In genomic region chr4:10173754-10174749, GRCh38 we compare ENCODE assay signal across 9 cellular contexts. TPM values are rescaled to one million over a fixed set of nuclear protein-coding genes. Genes with fewer than 3 reads are reported as not detected.
DNase-seq lines count a peak whose midpoint lies in the region.
"Had no signal": no experiment of that assay in that cellular context is flagged by ENCODE, and none has a peak within 500 bp of the region (broad histone marks: within the 10 kb centered on the region; RNA-seq: fewer than 3 reads in every experiment).

No MANE protein-coding gene starts in this region.

- no peak overlapping the region for H2BK5ac ChIP-seq in mesenchymal stem cell (ENCODE audit: low read depth, low read length, poor library complexity, severe bottlenecking)

- H2AK5ac ChIP-seq in mesenchymal stem cell (ENCODE audit: low read length, severe bottlenecking) = no peak overlapping the region

- H3K4ac ChIP-seq in mesenchymal stem cell (ENCODE audit: low read depth in 1 of 2, low read length in 2 of 2) = no peak overlapping the region

- no peak overlapping the region for H2BK15ac ChIP-seq in mesenchymal stem cell (ENCODE audit: low read depth, poor library complexity, severe bottlenecking)

- H3K23ac ChIP-seq in mesenchymal stem cell (ENCODE audit: low read length in 2 of 2) = no peak overlapping the region

- no peak overlapping the region for H3K14ac ChIP-seq in mesenchymal stem cell (ENCODE audit: low read length in 2 of 2)

- H4K91ac ChIP-seq in mesenchymal stem cell (ENCODE audit: low read length) = no peak overlapping the region

- no peak overlapping the region for H4K8ac ChIP-seq in mesenchymal stem cell (ENCODE audit: low read length)

- H3K27ac ChIP-seq in mesenchymal stem cell (ENCODE audit: low read length, poor library complexity, severe bottlenecking) (no peak overlapping the region), thymus (ENCODE audit: low read depth) (peak overlapping the region; percentile 53)
- H3K27ac ChIP-seq in effector memory CD4-positive, alpha-beta T cell (ENCODE audit: insufficient read depth, low read length, poor library complexity, severe bottlenecking) = no peak overlapping the region

- WGBS in mesenchymal stem cell = 52% methylated on average over 9 of the region's 10 CpGs
- WGBS in thymus = 95% methylated on average over 10 of the region's 10 CpGs

- H2BK12ac ChIP-seq in mesenchymal stem cell (ENCODE audit: low read length in 2 of 2) = no peak overlapping the region

- H2AFZ ChIP-seq in mesenchymal stem cell (ENCODE audit: low read depth, low read length) = no peak overlapping the region

- H3K18ac ChIP-seq in mesenchymal stem cell (ENCODE audit: low read depth in 1 of 2, low read length in 2 of 2) = no peak overlapping the region

- no peaks in the 10 kb centered on the region for H3K36me3 ChIP-seq in mesenchymal stem cell (ENCODE audit: control insufficient read depth in 1 of 2, insufficient read depth in 2 of 2, low read depth in 1 of 2, low read length in 2 of 2)
- H3K36me3 ChIP-seq in thymus (ENCODE audit: control insufficient read depth, insufficient read depth) = no peaks in the 10 kb centered on the region
- no peaks in the 10 kb centered on the region for H3K36me3 ChIP-seq in effector memory CD4-positive, alpha-beta T cell (ENCODE audit: control insufficient read depth, insufficient read depth, low read length)

- peak overlapping the region; percentile 64 for H3K9ac ChIP-seq in mesenchymal stem cell (ENCODE audit: low read length)

- no peaks in the 10 kb centered on the region for H3K9me3 ChIP-seq in mesenchymal stem cell (ENCODE audit: control insufficient read depth, low read length)
- H3K9me3 ChIP-seq in thymus (ENCODE audit: control insufficient read depth) = no peaks in the 10 kb centered on the region
- no peaks in the 10 kb centered on the region for H3K9me3 ChIP-seq in effector memory CD4-positive, alpha-beta T cell (ENCODE audit: control insufficient read depth, low read length)

- no peaks in the 10 kb centered on the region for H3K4me1 ChIP-seq in mesenchymal stem cell (ENCODE audit: control insufficient read depth, insufficient read depth, low read depth, low read length)
- no peaks in the 10 kb centered on the region for H3K4me1 ChIP-seq in thymus (ENCODE audit: control insufficient read depth, insufficient read depth, low read length)
- no peaks in the 10 kb centered on the region for H3K4me1 ChIP-seq in effector memory CD4-positive, alpha-beta T cell (ENCODE audit: control insufficient read depth, insufficient read depth, low read length, poor library complexity, severe bottlenecking)

- no peaks in the 10 kb centered on the region for H3K79me1 ChIP-seq in mesenchymal stem cell (replicated peaks; ENCODE audit: low read length, poor library complexity, severe bottlenecking)

- no peak overlapping the region for H3K4me2 ChIP-seq in mesenchymal stem cell (ENCODE audit: low read length, poor library complexity, severe bottlenecking)

- DNase-seq in NCI-H1105 (lab: John Stamatoyannopoulos, UW) (peak; percentile 64), cerebellum (ENCODE audit: low spot score) (peak; percentile 69), mesenchymal stem cell (no peak), NCI-H1048 (lab: John Stamatoyannopoulos, UW) (no peak), activated gamma-delta T cell (lab: John Stamatoyannopoulos, UW) (no peak)
- DNase-seq in effector memory CD4-positive, alpha-beta T cell = no peak
- DNase-seq: activated T-cell treated with anti-CD3 and anti-CD28 coated beads, Interleukin-2, amount 50 U/mL, for 72 hours; NCI-H1436 had no signal

- no peak overlapping the region for H3K4me3 ChIP-seq in mesenchymal stem cell (ENCODE audit: insufficient read depth in 1 of 2, low read depth in 1 of 2, low read length in 2 of 2)
- no peak overlapping the region for H3K4me3 ChIP-seq in thymus (ENCODE audit: low read length)
- no peak overlapping the region for H3K4me3 ChIP-seq in effector memory CD4-positive, alpha-beta T cell (ENCODE audit: insufficient read depth, low read depth, low read length, poor library complexity, severe bottlenecking)

- no peak overlapping the region for H2BK120ac ChIP-seq in mesenchymal stem cell (ENCODE audit: low read depth, low read length)

- H3K27me3 ChIP-seq in mesenchymal stem cell (ENCODE audit: control insufficient read depth in 1 of 2, insufficient read depth in 1 of 2, low read length in 2 of 2) (peaks cover 0 to 8% of the 10 kb centered on the region in 2 experiments), thymus (ENCODE audit: control insufficient read depth, insufficient read depth) (no peaks in the 10 kb centered on the region)
- no peaks in the 10 kb centered on the region for H3K27me3 ChIP-seq in effector memory CD4-positive, alpha-beta T cell (replicated peaks; ENCODE audit: control insufficient read depth, insufficient read depth, low read length, poor library complexity, severe bottlenecking)

RNA-seq across cellular contexts. Expression of gene WDR1, which starts 57.5 kb away (rescaled TPM):
- total RNA-seq in cerebellum = 54.0 TPM
- 208 TPM for polyA plus RNA-seq in mesenchymal stem cell (2013, experiment 1 of 2)
- polyA plus RNA-seq in mesenchymal stem cell (2013, experiment 2 of 2) = 215 TPM
- 141 TPM for polyA plus RNA-seq in thymus

Comparison
In these comparisons a context has a peak if more than half of its experiments do, and no peak if none do; other contexts are left out.
1. DNase-seq: peak in NCI-H1105 (single experiment) and cerebellum (single experiment); none in mesenchymal stem cell (single experiment), NCI-H1048 (single experiment), effector memory CD4-positive, alpha-beta T cell (0 of 3) and activated gamma-delta T cell (single experiment).